In genomic region chr9:121866927-121867326, GRCh38 we compare ENCODE assay signal across 25 cellular contexts.
DNase-seq lines count a peak whose midpoint lies in the region; ATAC-seq, FAIRE-seq and TF ChIP-seq lines count a peak whose summit lies in the region.
"Had no signal": no experiment of that assay in that cellular context is flagged by ENCODE, and none has a peak within 500 bp of the region (broad histone marks: within the 10 kb centered on the region; RNA-seq: fewer than 3 reads in every experiment).

No MANE protein-coding gene starts in this region.

- H3K9me3 Mint-ChIP-seq in stimulated activated naive B cell treated with anti-CD40 and anti-IgM and Interleukin-4, amounts not matched to agents 10 μg/mL and 1 μg/mL and 100 μg/mL, for 72 hours: no peaks in the 10 kb centered on the region
- no peaks in the 10 kb centered on the region for H3K9me3 Mint-ChIP-seq in activated naive CD4-positive, alpha-beta T cell treated with anti-CD3 and anti-CD28 coated beads, Interleukin-2, amount 10 ng/mL, durations not matched to agents 7 days and 5 days
- H3K9me3 Mint-ChIP-seq: CD4-positive, alpha-beta memory T cell; CD4-positive, CD25-positive, alpha-beta regulatory T cell; CD8-positive, alpha-beta memory T cell had no signal

- H3K36me3 Mint-ChIP-seq in stimulated activated naive B cell treated with anti-CD40 and anti-IgM and Interleukin-4, amounts not matched to agents 10 μg/mL and 1 μg/mL and 100 μg/mL, for 72 hours: peaks cover 2 to 5% of the 10 kb centered on the region in 2 donors
- no peaks in the 10 kb centered on the region for H3K36me3 Mint-ChIP-seq in activated naive CD4-positive, alpha-beta T cell treated with anti-CD3 and anti-CD28 coated beads, Interleukin-2, amount 10 ng/mL, durations not matched to agents 7 days and 5 days
- H3K36me3 Mint-ChIP-seq: CD14-positive monocyte; CD4-positive, CD25-positive, alpha-beta regulatory T cell had no signal

- POLR2A ChIA-PET in GM12878 (lab: Charles Lee): no interaction called here

- TF ChIP-seq EP300 in GM12878 (IDR thresholded peaks at IDR 0.05; ENCODE audit: borderline replicate concordance in 1 of 2, control insufficient read depth in 1 of 2, low read depth in 2 of 2, low read length in 2 of 2): no peak

- no peak overlapping the region for H3K4me3 Mint-ChIP-seq in stimulated activated naive B cell treated with anti-CD40 and anti-IgM and Interleukin-4, amounts not matched to agents 10 μg/mL and 1 μg/mL and 100 μg/mL, for 72 hours
- H3K4me3 Mint-ChIP-seq in activated naive CD4-positive, alpha-beta T cell treated with anti-CD3 and anti-CD28 coated beads, Interleukin-2, amount 10 ng/mL, durations not matched to agents 7 days and 5 days: no peak overlapping the region
- H3K4me3 Mint-ChIP-seq: CD14-positive monocyte; CD4-positive, alpha-beta memory T cell; CD4-positive, CD25-positive, alpha-beta regulatory T cell; CD8-positive, alpha-beta memory T cell had no signal

- no peak for TF ChIP-seq CTCF in GM12878 (IDR thresholded peaks at IDR 0.05 in 2 of 3, conservative IDR thresholded peaks at IDR 0.05 in 1 of 3; ENCODE audit: control insufficient read depth in 2 of 3, extremely low read depth in 1 of 3, insufficient read depth in 1 of 3, low read depth in 3 of 3, low read length in 3 of 3)

- H3K4me1 ChIP-seq in GM12878 (ENCODE audit: control insufficient read depth, insufficient read depth, low read length): no peaks in the 10 kb centered on the region
- H3K4me1 ChIP-seq: BE2C had no signal

- H3K79me2 ChIP-seq in GM12878 (ENCODE audit: control insufficient read depth, insufficient read depth, low read length): no peaks in the 10 kb centered on the region

- H3K4me1 Mint-ChIP-seq in stimulated activated naive B cell treated with anti-CD40 and anti-IgM and Interleukin-4, amounts not matched to agents 10 μg/mL and 1 μg/mL and 100 μg/mL, for 72 hours: no peaks in the 10 kb centered on the region
- no peaks in the 10 kb centered on the region for H3K4me1 Mint-ChIP-seq in activated naive CD4-positive, alpha-beta T cell treated with anti-CD3 and anti-CD28 coated beads, Interleukin-2, amount 10 ng/mL, durations not matched to agents 7 days and 5 days
- H3K4me1 Mint-ChIP-seq: CD4-positive, alpha-beta memory T cell; CD4-positive, CD25-positive, alpha-beta regulatory T cell; CD8-positive, alpha-beta memory T cell had no signal

- CTCF ChIA-PET in GM12878 (lab: Yijun Ruan, JAX): no interaction called here
- CTCF ChIA-PET in activated naive CD4-positive, alpha-beta T cell treated with anti-CD3 and anti-CD28 coated beads, Interleukin-2, amount 10 ng/mL, durations not matched to agents 7 days and 5 days (lab: Charles Lee): no interaction called here

- H3K4me2 ChIP-seq in GM12878 (ENCODE audit: control insufficient read depth, insufficient read depth): no peak overlapping the region
- H3K4me2 ChIP-seq: BLaER1 had no signal

- no peak overlapping the region for H3K9ac ChIP-seq in GM12878 (ENCODE audit: control insufficient read depth, insufficient read depth, low read length)
- H3K9ac ChIP-seq: BLaER1 had no signal

- RAD21 ChIA-PET in GM12878 (lab: Charles Lee; ENCODE audit: unreplicated experiment): no interaction called here

- no peaks in the 10 kb centered on the region for H3K27me3 Mint-ChIP-seq in stimulated activated naive B cell treated with anti-CD40 and anti-IgM and Interleukin-4, amounts not matched to agents 10 μg/mL and 1 μg/mL and 100 μg/mL, for 72 hours
- no peaks in the 10 kb centered on the region for H3K27me3 Mint-ChIP-seq in activated naive CD4-positive, alpha-beta T cell treated with anti-CD3 and anti-CD28 coated beads, Interleukin-2, amount 10 ng/mL, durations not matched to agents 7 days and 5 days
- H3K27me3 Mint-ChIP-seq: CD4-positive, alpha-beta memory T cell; CD4-positive, CD25-positive, alpha-beta regulatory T cell had no signal

- H3K27ac ChIP-seq in GM12878 (ENCODE audit: control insufficient read depth, insufficient read depth): no peak overlapping the region
- H3K27ac ChIP-seq: BLaER1 had no signal

- no peak for DNase-seq in GM12891 (ENCODE audit: insufficient read length, low spot score)
- DNase-seq in GM12878 (ENCODE audit: low read depth, low spot score): no peak
- no peak for DNase-seq in stimulated activated naive B cell treated with anti-CD40 and anti-IgM and Interleukin-4, amounts not matched to agents 10 μg/mL and 1 μg/mL and 100 μg/mL, for 72 hours
- DNase-seq in activated naive CD4-positive, alpha-beta T cell treated with anti-CD3 and anti-CD28 coated beads, Interleukin-2, amount 10 ng/mL, durations not matched to agents 7 days and 5 days: no peak
- DNase-seq: 8988T; ACHN; BE2C; C1 segment of cervical spinal cord; CD4-positive, alpha-beta memory T cell; CD4-positive, CD25-positive, alpha-beta regulatory T cell; CD8-positive, alpha-beta memory T cell; COR-L47; DMS 273 treated with DMSO at 0.1 percent for 48 hours; DMS153; DMS53; DMS79; DND-41; EL; GDM1 had no signal

- TF ChIP-seq RAD21 in GM12878 (IDR thresholded peaks at IDR 0.05; ENCODE audit: insufficient read depth, low read depth, low read length): no peak

- H2AFZ ChIP-seq in GM12878 (ENCODE audit: control insufficient read depth, low read depth, low read length): no peak overlapping the region

- no peaks in the 10 kb centered on the region for H4K20me1 ChIP-seq in GM12878 (ENCODE audit: control insufficient read depth, insufficient read depth)
- H4K20me1 ChIP-seq: BLaER1 had no signal

- no peak overlapping the region for H3K4me3 ChIP-seq in GM12878
- H3K4me3 ChIP-seq: BLaER1 had no signal

- H3K9me3 ChIP-seq in GM12878 (replicated peaks; ENCODE audit: control insufficient read depth, insufficient read depth, low read length): no peaks in the 10 kb centered on the region
- H3K9me3 ChIP-seq: BE2C, BLaER1 had no signal

- no peaks in the 10 kb centered on the region for H3K36me3 ChIP-seq in GM12878 (ENCODE audit: control insufficient read depth in 2 of 2, insufficient read depth in 2 of 2, low read length in 1 of 2)
- H3K36me3 ChIP-seq: BE2C, BLaER1 had no signal

- no peak for TF ChIP-seq POLR2A in GM12891 (IDR thresholded peaks at IDR 0.05; ENCODE audit: low read depth, low read length)
- TF ChIP-seq POLR2A in GM12878 (IDR thresholded peaks at IDR 0.05; ENCODE audit: low read depth, low read length): no peak

- no peak for ATAC-seq in GM12878
- peak; percentile 78 for ATAC-seq in stimulated activated naive B cell treated with anti-CD40 and anti-IgM and Interleukin-4, amounts not matched to agents 10 μg/mL and 1 μg/mL and 100 μg/mL, for 72 hours (replicated peaks)
- no peak for ATAC-seq in HG03039 (IDR thresholded peaks at IDR 0.05; ENCODE audit: unreplicated experiment)

- no peak for FAIRE-seq in GM12891 (lab: Jason Lieb, UNC)
- FAIRE-seq in GM12878 (lab: Jason Lieb, UNC): no peak
- FAIRE-seq: A204.1, GM12892, GM18507 had no signal

- H3K27me3 ChIP-seq in GM12878 (replicated peaks in 1 of 2; ENCODE audit: control insufficient read depth in 2 of 2, insufficient read depth in 2 of 2, low read length in 1 of 2): peaks cover 0 to 2% of the 10 kb centered on the region in 2 experiments; a peak in 2 of 4 replicates
- H3K27me3 ChIP-seq: BE2C, BLaER1 had no signal

- intact Hi-C loops in GM12878 (cut with micrococcal nuclease; ENCODE audit: unreplicated experiment): no loop called here

- WGBS in GM12878 (ENCODE audit: insufficient coverage, insufficient replicate concordance, low lambda C conversion rate, missing lambda C conversion rate): 0% methylated on average over 1 of the region's 1 CpG

- in situ Hi-C loops in GM12878 (cut with MboI): no loop called here

- H3K27ac Mint-ChIP-seq in stimulated activated naive B cell treated with anti-CD40 and anti-IgM and Interleukin-4, amounts not matched to agents 10 μg/mL and 1 μg/mL and 100 μg/mL, for 72 hours: no peak overlapping the region
- H3K27ac Mint-ChIP-seq in activated naive CD4-positive, alpha-beta T cell treated with anti-CD3 and anti-CD28 coated beads, Interleukin-2, amount 10 ng/mL, durations not matched to agents 7 days and 5 days: no peak overlapping the region
- H3K27ac Mint-ChIP-seq: CD4-positive, alpha-beta memory T cell; CD4-positive, CD25-positive, alpha-beta regulatory T cell; CD8-positive, alpha-beta memory T cell had no signal

- no TSS peak for BruUV-seq in GM12878 (replicated peaks; lab: Mats Ljungman, UMichigan)

- SMC1A ChIA-PET in GM12878 (lab: Charles Lee; ENCODE audit: uncharacterized antibody, unreplicated experiment): no interaction called here

TF ChIP-seq in GM12891, 5 proteins besides CTCF, POLR2A, EP300 and RAD21:
- TF ChIP-seq PAX5 (IDR thresholded peaks at IDR 0.05; ENCODE audit: insufficient read depth, low read length, severe bottlenecking): no peak
- peak; percentile 30; the same call in 1 of the 2 replicates for TF ChIP-seq SPI1 (IDR thresholded peaks at IDR 0.05; ENCODE audit: low read depth, low read length)
- TF ChIP-seq POU2F2 (IDR thresholded peaks at IDR 0.05; ENCODE audit: low read depth, low read length): no peak

TF ChIP-seq in GM12878, 131 proteins besides CTCF, POLR2A, EP300 and RAD21:
- TF ChIP-seq ZNF384 (IDR thresholded peaks at IDR 0.05; ENCODE audit: borderline replicate concordance, low read depth, low read length): no peak
- peak; percentile 37; the same call in 1 of the 2 replicates for TF ChIP-seq SPI1 (IDR thresholded peaks at IDR 0.05; ENCODE audit: borderline replicate concordance, insufficient read depth, low read depth, low read length)

Comparison
In these comparisons a context has a peak if more than half of its experiments do, and no peak if none do; other contexts are left out.
1. ATAC-seq: peak in stimulated activated naive B cell treated with anti-CD40 and anti-IgM and Interleukin-4, amounts not matched to agents 10 μg/mL and 1 μg/mL and 100 μg/mL, for 72 hours (2 of 2); none in GM12878 (single experiment) and HG03039 (single experiment).